30 cellular contexts compared by ENCODE assay signal in genomic region chr3:105933871-105934270, GRCh38.
DNase-seq lines count a peak whose midpoint lies in the region; ATAC-seq, FAIRE-seq and TF ChIP-seq lines count a peak whose summit lies in the region.
"Had no signal": no experiment of that assay in that cellular context is flagged by ENCODE, and none has a peak within 500 bp of the region (broad histone marks: within the 10 kb centered on the region; RNA-seq: fewer than 3 reads in every experiment).

No MANE protein-coding gene starts in this region.

- H3K4me2 ChIP-seq in GM12878 (ENCODE audit: control insufficient read depth, insufficient read depth) (no peak overlapping the region), keratinocyte (ENCODE audit: control insufficient read depth, extremely low read depth, insufficient read depth, low read depth, low read length) (no peak overlapping the region)
- H3K4me2 ChIP-seq: GM23338 had no signal

- H3K27me3 ChIP-seq in GM12878 (replicated peaks in 1 of 2; ENCODE audit: control insufficient read depth in 2 of 2, insufficient read depth in 2 of 2, low read length in 1 of 2), result no peaks in the 10 kb centered on the region
- H3K27me3 ChIP-seq in keratinocyte (ENCODE audit: control insufficient read depth, extremely low read depth, insufficient read depth, low read length), result no peaks in the 10 kb centered on the region
- H3K27me3 ChIP-seq: heart left ventricle, SJSA1, suprapubic skin had no signal

- 86% methylated on average over 4 of the region's 4 CpGs for whole genome bisulfite sequencing in GM12878 (ENCODE audit: insufficient coverage, insufficient replicate concordance, low lambda C conversion rate, missing lambda C conversion rate)

- peaks cover 1% of the 10 kb centered on the region for H3K36me3 Mint-ChIP-seq in activated naive CD4-positive, alpha-beta T cell treated with anti-CD3 and anti-CD28 coated beads, Interleukin-2, amount 50 U/mL, for 24 hours
- H3K36me3 Mint-ChIP-seq: CD14-positive monocyte; stimulated activated naive B cell treated with anti-CD40 and anti-IgM and Interleukin-4, amounts not matched to agents 10 μg/mL and 1 μg/mL and 100 μg/mL, for 72 hours had no signal

- DNase-seq in activated naive CD4-positive, alpha-beta T cell treated with Interleukin-2 at 50 U/mL for 16 hours, result no peak
- DNase-seq in GM12878 (ENCODE audit: low read depth, low spot score) (no peak), keratinocyte (ENCODE audit: low read depth, low spot score) (no peak), NCI-H2107 (lab: John Stamatoyannopoulos, UW) (no peak), UCSD-AML1 (lab: John Stamatoyannopoulos, UW; ENCODE audit: unreplicated experiment) (no peak), SW480 (ENCODE audit: low spot score) (no peak), D721Med (ENCODE audit: insufficient read length, low spot score) (no peak)
- DNase-seq: activated CD4-positive, alpha-beta T cell treated with anti-CD3 and anti-CD28 coated beads for 4 hours; activated CD8-positive, alpha-beta memory T cell treated with anti-CD3 and anti-CD28 coated beads for 24 hours; activated naive CD8-positive, alpha-beta T cell treated with anti-CD3 and anti-CD28 coated beads for 36 hours; activated T-cell treated with anti-CD3 and anti-CD28 coated beads for 4 hours; Calu3; caudate nucleus; cortex of kidney; effector memory CD4-positive, alpha-beta T cell; foreskin melanocyte; heart left ventricle; mucosa of descending colon; nephron progenitor cell; RPMI8226; stimulated activated naive B cell treated with anti-CD40 and anti-IgM and Interleukin-4, amounts not matched to agents 10 μg/mL and 1 μg/mL and 100 μg/mL, for 72 hours had no signal

- TF ChIP-seq EP300 in GM12878 (IDR thresholded peaks at IDR 0.05; ENCODE audit: borderline replicate concordance in 1 of 2, control insufficient read depth in 1 of 2, low read depth in 2 of 2, low read length in 2 of 2), result no peak

- ATAC-seq in GM12878, result no peak
- ATAC-seq: GM23338; mucosa of descending colon; stimulated activated naive B cell treated with anti-CD40 and anti-IgM and Interleukin-4, amounts not matched to agents 10 μg/mL and 1 μg/mL and 100 μg/mL, for 72 hours had no signal

- H3K4me1 ChIP-seq in GM12878 (ENCODE audit: control insufficient read depth, insufficient read depth, low read length), result no peaks in the 10 kb centered on the region
- peaks cover 3% of the 10 kb centered on the region for H3K4me1 ChIP-seq in keratinocyte (ENCODE audit: control insufficient read depth, extremely low read depth, insufficient read depth, low read length)
- H3K4me1 ChIP-seq: SJSA1 had no signal

- H3K79me2 ChIP-seq in GM12878 (ENCODE audit: control insufficient read depth, insufficient read depth, low read length) (no peaks in the 10 kb centered on the region), keratinocyte (ENCODE audit: control insufficient read depth, insufficient read depth, low read length) (no peaks in the 10 kb centered on the region)

- H3K9me3 ChIP-seq in GM12878 (replicated peaks; ENCODE audit: control insufficient read depth, insufficient read depth, low read length), result no peaks in the 10 kb centered on the region; the same call in 2 of the 3 replicates
- no peaks in the 10 kb centered on the region for H3K9me3 ChIP-seq in keratinocyte (ENCODE audit: control insufficient read depth, low read depth, low read length)
- H3K9me3 ChIP-seq: heart left ventricle, mucosa of descending colon, SJSA1, suprapubic skin had no signal

- no peaks in the 10 kb centered on the region for H3K27me3 Mint-ChIP-seq in activated naive CD4-positive, alpha-beta T cell treated with anti-CD3 and anti-CD28 coated beads, Interleukin-2, amount 50 U/mL, for 24 hours
- H3K27me3 Mint-ChIP-seq: activated naive CD8-positive, alpha-beta T cell treated with anti-CD3 and anti-CD28 coated beads for 36 hours; stimulated activated naive B cell treated with anti-CD40 and anti-IgM and Interleukin-4, amounts not matched to agents 10 μg/mL and 1 μg/mL and 100 μg/mL, for 72 hours had no signal

- TF ChIP-seq POLR2A in GM12878 (IDR thresholded peaks at IDR 0.05; ENCODE audit: low read depth, low read length), result no peak

- SMC1A ChIA-PET in GM12878 (lab: Charles Lee; ENCODE audit: uncharacterized antibody, unreplicated experiment), result no interaction called here

- TF ChIP-seq RAD21 in GM12878 (IDR thresholded peaks at IDR 0.05; ENCODE audit: insufficient read depth, low read depth, low read length), result no peak

- H3K9ac ChIP-seq in GM12878 (ENCODE audit: control insufficient read depth, insufficient read depth, low read length), result no peak overlapping the region
- H3K9ac ChIP-seq in keratinocyte (ENCODE audit: control insufficient read depth, extremely low read depth, insufficient read depth, low read length), result no peak overlapping the region

- no peak overlapping the region for H3K4me3 Mint-ChIP-seq in activated naive CD4-positive, alpha-beta T cell treated with anti-CD3 and anti-CD28 coated beads, Interleukin-2, amount 50 U/mL, for 24 hours
- H3K4me3 Mint-ChIP-seq: activated naive CD8-positive, alpha-beta T cell treated with anti-CD3 and anti-CD28 coated beads for 36 hours; CD14-positive monocyte; GM23338; nephron progenitor cell; stimulated activated naive B cell treated with anti-CD40 and anti-IgM and Interleukin-4, amounts not matched to agents 10 μg/mL and 1 μg/mL and 100 μg/mL, for 72 hours; T-helper 1 cell treated with Interleukin-12 subunit alpha and Interleukin-12 subunit beta and Interleukin-4 antibody, amounts not matched to agents 30 μg/mL and 1 μg/mL, for 36 hours had no signal

- H3K27ac Mint-ChIP-seq in activated naive CD4-positive, alpha-beta T cell treated with anti-CD3 and anti-CD28 coated beads, Interleukin-2, amount 50 U/mL, for 24 hours, result peak overlapping the region; percentile 37
- H3K27ac Mint-ChIP-seq: activated naive CD8-positive, alpha-beta T cell treated with anti-CD3 and anti-CD28 coated beads for 36 hours; CD14-positive monocyte; GM23338; nephron progenitor cell; stimulated activated naive B cell treated with anti-CD40 and anti-IgM and Interleukin-4, amounts not matched to agents 10 μg/mL and 1 μg/mL and 100 μg/mL, for 72 hours; T-helper 1 cell treated with Interleukin-12 subunit alpha and Interleukin-12 subunit beta and Interleukin-4 antibody, amounts not matched to agents 30 μg/mL and 1 μg/mL, for 36 hours had no signal

- H3K9me3 Mint-ChIP-seq in activated naive CD4-positive, alpha-beta T cell treated with anti-CD3 and anti-CD28 coated beads, Interleukin-2, amount 50 U/mL, for 24 hours, result peaks cover 10% of the 10 kb centered on the region
- H3K9me3 Mint-ChIP-seq: GM23338, nephron progenitor cell had no signal

- RAD21 ChIA-PET in GM12878 (lab: Charles Lee; ENCODE audit: unreplicated experiment), result no interaction called here

- TF ChIP-seq CTCF in GM12878 (IDR thresholded peaks at IDR 0.05 in 2 of 3, conservative IDR thresholded peaks at IDR 0.05 in 1 of 3; ENCODE audit: control insufficient read depth in 2 of 3, extremely low read depth in 1 of 3, insufficient read depth in 1 of 3, low read depth in 3 of 3, low read length in 3 of 3) (no peak), keratinocyte (optimal IDR thresholded peaks at IDR 0.05 in 1 of 3, IDR thresholded peaks at IDR 0.05 in 1 of 3, conservative IDR thresholded peaks at IDR 0.05 in 1 of 3; ENCODE audit: extremely low read depth in 1 of 3, insufficient read depth in 2 of 3, low read length in 3 of 3) (no peak), D721Med (IDR thresholded peaks at IDR 0.05; ENCODE audit: insufficient read depth, missing control alignments) (no peak)

- no peak overlapping the region for H3K27ac ChIP-seq in GM12878 (ENCODE audit: control insufficient read depth, insufficient read depth)
- H3K27ac ChIP-seq in keratinocyte (ENCODE audit: control insufficient read depth, insufficient read depth, low read length), result no peak overlapping the region
- H3K27ac ChIP-seq: heart left ventricle, SJSA1, suprapubic skin had no signal

- POLR2A ChIA-PET in GM12878 (lab: Charles Lee), result no interaction called here

- H3K36me3 ChIP-seq in GM12878 (ENCODE audit: control insufficient read depth in 2 of 2, insufficient read depth in 2 of 2, low read length in 1 of 2), result no peaks in the 10 kb centered on the region
- H3K36me3 ChIP-seq in keratinocyte (ENCODE audit: control insufficient read depth in 2 of 2, extremely low read depth in 1 of 2, insufficient read depth in 2 of 2, low read length in 2 of 2), result no peaks in the 10 kb centered on the region
- H3K36me3 ChIP-seq: heart left ventricle, SJSA1, suprapubic skin had no signal

- FAIRE-seq in GM12878 (lab: Jason Lieb, UNC) (peak; percentile 7), keratinocyte (lab: Jason Lieb, UNC) (peak; percentile 36), D721Med (lab: Jason Lieb, UNC) (no peak)
- FAIRE-seq: GM18507, GM19239 had no signal

- no TSS peak for BruUV-seq in GM12878 (replicated peaks; lab: Mats Ljungman, UMichigan)

- dilution Hi-C loops in keratinocyte (cut with MboI; ENCODE audit: extremely low pct_ligation_motif_present, low sequenced_read_pairs), result no loop called here

- H2AFZ ChIP-seq in GM12878 (ENCODE audit: control insufficient read depth, low read depth, low read length), result no peak overlapping the region
- H2AFZ ChIP-seq in keratinocyte (ENCODE audit: control insufficient read depth, low read length), result peak overlapping the region; percentile 80
- H2AFZ ChIP-seq: GM23338 had no signal

- intact Hi-C loops in GM12878 (cut with micrococcal nuclease; ENCODE audit: unreplicated experiment), result no loop called here

- no peaks in the 10 kb centered on the region for H4K20me1 ChIP-seq in GM12878 (ENCODE audit: control insufficient read depth, insufficient read depth)
- H4K20me1 ChIP-seq in keratinocyte (ENCODE audit: control insufficient read depth, extremely low read depth, insufficient read depth, low read length), result no peaks in the 10 kb centered on the region

- H3K4me3 ChIP-seq in GM12878, result no peak overlapping the region
- H3K4me3 ChIP-seq in keratinocyte (ENCODE audit: control insufficient read depth in 2 of 3, extremely low read depth in 1 of 3, insufficient read depth in 2 of 3, low read depth in 1 of 3, low read length in 3 of 3), result no peak overlapping the region
- H3K4me3 ChIP-seq: GM23338, heart left ventricle, lung, mucosa of descending colon, SJSA1, suprapubic skin had no signal

- peaks cover 9% of the 10 kb centered on the region for H3K4me1 Mint-ChIP-seq in activated naive CD4-positive, alpha-beta T cell treated with anti-CD3 and anti-CD28 coated beads, Interleukin-2, amount 50 U/mL, for 24 hours
- H3K4me1 Mint-ChIP-seq: CD14-positive monocyte; stimulated activated naive B cell treated with anti-CD40 and anti-IgM and Interleukin-4, amounts not matched to agents 10 μg/mL and 1 μg/mL and 100 μg/mL, for 72 hours had no signal

- in situ Hi-C loops in GM12878 (cut with MboI), result no loop called here

- no peaks in the 10 kb centered on the region for H3K9me1 ChIP-seq in keratinocyte (ENCODE audit: control insufficient read depth, extremely low read depth, insufficient read depth, low read length)

- CTCF ChIA-PET in GM12878 (lab: Yijun Ruan, JAX), result no interaction called here

TF ChIP-seq in GM12878, 131 proteins besides CTCF, POLR2A, EP300 and RAD21 (continues in another document):
- TF ChIP-seq CHD1 (IDR thresholded peaks at IDR 0.05; ENCODE audit: low read depth, low read length), result no peak
